ENCODE assay signal across 13 cellular contexts in the genomic region with DNA sequence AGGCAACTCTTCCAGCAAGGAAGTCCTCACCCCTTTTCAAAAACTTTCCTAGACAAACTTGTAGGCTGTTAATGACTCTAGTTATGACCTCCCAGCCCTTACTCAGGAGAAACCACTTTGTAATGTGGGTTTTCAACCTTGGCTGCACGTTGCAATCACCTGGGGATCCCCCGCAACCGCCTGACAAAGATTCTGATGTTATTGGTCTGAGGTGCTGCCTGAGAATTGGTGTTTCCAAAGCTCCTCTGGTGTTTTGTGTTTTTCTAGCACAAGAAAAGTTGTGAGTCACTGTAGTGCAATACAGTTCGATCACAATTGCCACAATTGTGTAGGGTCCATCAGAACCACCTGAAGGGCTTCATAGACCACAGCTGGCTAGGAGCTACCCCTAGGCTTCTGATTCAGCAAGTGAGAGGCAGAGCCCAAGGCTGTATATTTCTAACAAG.
DNase-seq lines count a peak whose midpoint lies in the region; ATAC-seq, FAIRE-seq and TF ChIP-seq lines count a peak whose summit lies in the region.
"Had no signal": no experiment of that assay in that cellular context is flagged by ENCODE, and none has a peak within 500 bp of the region (broad histone marks: within the 10 kb centered on the region; RNA-seq: fewer than 3 reads in every experiment).

No MANE protein-coding gene starts in this region.

- no peak overlapping the region for H3K4me3 ChIP-seq in WERI-Rb-1 (ENCODE audit: low read depth, low read length)

- peak; percentile 58 for DNase-seq in activated CD8-positive, alpha-beta memory T cell treated with anti-CD3 and anti-CD28 coated beads, Interleukin-2, amount 10 ng/mL, durations not matched to agents 7 days and 5 days
- no peak for DNase-seq in activated CD8-positive, alpha-beta memory T cell treated with anti-CD3 and anti-CD28 coated beads for 24 hours
- DNase-seq in naive thymus-derived CD8-positive, alpha-beta T cell: peak in 1 of 10 donors; percentile 6
- DNase-seq in urothelium cell line (ENCODE audit: low spot score): no peak
- no peak for DNase-seq in WERI-Rb-1
- DNase-seq in NCI-H187 treated with DMSO at 0.1 percent for 48 hours (lab: John Stamatoyannopoulos, UW): no peak
- DNase-seq: foreskin keratinocyte, IMR-90, NCI-H69, small intestine, trophoblast cell had no signal

- peaks cover 46% of the 10 kb centered on the region for H3K4me1 Mint-ChIP-seq in activated CD8-positive, alpha-beta memory T cell treated with anti-CD3 and anti-CD28 coated beads, Interleukin-2, amount 10 ng/mL, durations not matched to agents 7 days and 5 days
- peaks cover 7 to 22% (median 19%) of the 10 kb centered on the region in 4 donors for H3K4me1 Mint-ChIP-seq in naive thymus-derived CD8-positive, alpha-beta T cell

- CTCF ChIA-PET in activated CD8-positive, alpha-beta memory T cell treated with anti-CD3 and anti-CD28 coated beads, Interleukin-2, amount 10 ng/mL, durations not matched to agents 7 days and 5 days (lab: Charles Lee): no interaction called here

- no peak for FAIRE-seq in urothelium cell line (lab: Jason Lieb, UNC)
- FAIRE-seq: small intestine had no signal

- no peaks in the 10 kb centered on the region for H3K27me3 Mint-ChIP-seq in activated CD8-positive, alpha-beta memory T cell treated with anti-CD3 and anti-CD28 coated beads, Interleukin-2, amount 10 ng/mL, durations not matched to agents 7 days and 5 days
- no peaks in the 10 kb centered on the region for H3K27me3 Mint-ChIP-seq in naive thymus-derived CD8-positive, alpha-beta T cell

- no peaks in the 10 kb centered on the region for H3K9me3 ChIP-seq in WERI-Rb-1 (ENCODE audit: severe bottlenecking)

- ATAC-seq in activated CD8-positive, alpha-beta memory T cell treated with anti-CD3 and anti-CD28 coated beads, Interleukin-2, amount 10 ng/mL, durations not matched to agents 7 days and 5 days: peak; percentile 53
- ATAC-seq in GM21390 (IDR thresholded peaks at IDR 0.05; ENCODE audit: unreplicated experiment): peak; percentile 60
- peak; percentile 62 for ATAC-seq in HG03175 (IDR thresholded peaks at IDR 0.05; ENCODE audit: unreplicated experiment)
- peak; percentile 62 to 65 for ATAC-seq in naive thymus-derived CD8-positive, alpha-beta T cell
- ATAC-seq: foreskin keratinocyte had no signal

- no peak overlapping the region for H3K27ac ChIP-seq in WERI-Rb-1
- H3K27ac ChIP-seq: foreskin keratinocyte had no signal

- H3K4me3 Mint-ChIP-seq in activated CD8-positive, alpha-beta memory T cell treated with anti-CD3 and anti-CD28 coated beads, Interleukin-2, amount 10 ng/mL, durations not matched to agents 7 days and 5 days: no peak overlapping the region
- H3K4me3 Mint-ChIP-seq in naive thymus-derived CD8-positive, alpha-beta T cell: peak overlapping the region in 3 of 10 donors; percentile 12 to 62 (median 20)

- no peak for TF ChIP-seq CTCF in WERI-Rb-1 (IDR thresholded peaks at IDR 0.05; ENCODE audit: low read depth, low read length)

- peaks cover 70% of the 10 kb centered on the region for H3K27me3 ChIP-seq in WERI-Rb-1 (ENCODE audit: insufficient read depth, low read depth, severe bottlenecking)
- H3K27me3 ChIP-seq: foreskin keratinocyte had no signal

- peak overlapping the region; percentile 66 for H3K27ac Mint-ChIP-seq in activated CD8-positive, alpha-beta memory T cell treated with anti-CD3 and anti-CD28 coated beads, Interleukin-2, amount 10 ng/mL, durations not matched to agents 7 days and 5 days
- H3K27ac Mint-ChIP-seq in naive thymus-derived CD8-positive, alpha-beta T cell: peak overlapping the region in 9 of 10 donors; percentile 20 to 74 (median 62)

- H3K36me3 Mint-ChIP-seq in activated CD8-positive, alpha-beta memory T cell treated with anti-CD3 and anti-CD28 coated beads, Interleukin-2, amount 10 ng/mL, durations not matched to agents 7 days and 5 days: peaks cover 60% of the 10 kb centered on the region
- peaks cover 19 to 44% (median 29%) of the 10 kb centered on the region in 3 donors for H3K36me3 Mint-ChIP-seq in naive thymus-derived CD8-positive, alpha-beta T cell

- no peaks in the 10 kb centered on the region for H3K36me3 ChIP-seq in WERI-Rb-1

- no peaks in the 10 kb centered on the region for H3K9me3 Mint-ChIP-seq in activated CD8-positive, alpha-beta memory T cell treated with anti-CD3 and anti-CD28 coated beads, Interleukin-2, amount 10 ng/mL, durations not matched to agents 7 days and 5 days (ENCODE audit: low read depth)
- peaks cover 0 to 3% (median 0%) of the 10 kb centered on the region in 9 donors for H3K9me3 Mint-ChIP-seq in naive thymus-derived CD8-positive, alpha-beta T cell

- POLR2A ChIA-PET in naive thymus-derived CD8-positive, alpha-beta T cell (lab: Charles Lee): no interaction called here
